ENCODE assay signal across 19 cellular contexts in the genomic region with DNA sequence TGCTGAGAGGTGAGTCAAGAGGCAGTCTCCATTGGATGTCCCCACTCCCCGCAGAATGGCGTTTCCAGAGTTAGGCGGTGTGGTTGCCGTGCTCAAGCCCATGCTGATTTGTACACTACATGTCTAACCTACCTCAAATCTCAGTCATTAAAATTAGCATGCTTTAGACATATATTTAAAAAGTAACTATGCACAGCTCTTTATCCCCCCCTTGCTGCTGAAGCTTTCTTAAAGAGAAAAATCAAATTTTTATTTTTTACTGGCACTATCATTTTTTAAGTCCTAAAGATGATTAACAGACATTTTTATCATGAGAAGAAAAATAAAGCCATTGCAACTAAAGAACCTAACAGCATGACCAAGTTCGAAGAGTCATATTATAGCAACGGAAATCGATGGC. TPM values are rescaled to one million over a fixed set of nuclear protein-coding genes. Genes with fewer than 3 reads are reported as not detected.
A peak's percentile ranks its signal among the peaks of the same experiment; 100 is the strongest.
DNase-seq lines count a peak whose midpoint lies in the region; TF ChIP-seq lines count a peak whose summit lies in the region.
"Had no signal": no experiment of that assay in that cellular context is flagged by ENCODE, and none has a peak within 500 bp of the region (broad histone marks: within the 10 kb centered on the region; RNA-seq: fewer than 3 reads in every experiment).

No MANE protein-coding gene starts in this region.

- H3K4me1 ChIP-seq in breast epithelium (no peaks in the 10 kb centered on the region), Loucy (ENCODE audit: insufficient read depth, low read length, poor library complexity, severe bottlenecking) (no peaks in the 10 kb centered on the region)

- H3K9me3 ChIP-seq in breast epithelium (no peaks in the 10 kb centered on the region), Loucy (ENCODE audit: insufficient read depth, low read depth, low read length) (no peaks in the 10 kb centered on the region)

- no peak overlapping the region for H3K27ac ChIP-seq in breast epithelium
- H3K27ac ChIP-seq: epithelial cell of prostate, HL-60 had no signal

- no peak overlapping the region for H3K9ac ChIP-seq in Loucy (ENCODE audit: low read depth, low read length, poor library complexity, severe bottlenecking)

- H3K4me2 ChIP-seq in Loucy (ENCODE audit: low read depth, low read length, poor library complexity, severe bottlenecking), result no peak overlapping the region

- TF ChIP-seq POLR2A in breast epithelium (IDR thresholded peaks at IDR 0.05), result no peak

- H3K4me3 Mint-ChIP-seq in MCF 10A (ENCODE audit: unreplicated experiment) (no peak overlapping the region), osteocyte (ENCODE audit: unreplicated experiment) (no peak overlapping the region)
- H3K4me3 Mint-ChIP-seq: dendritic cell treated with granulocyte-macrophage colony-stimulating factor and Interleukin-4, amounts not matched to agents 40 ng/mL and 50 ng/mL, for 4 days; mesothelial cell of epicardium; stimulated activated naive CD8-positive, alpha-beta T cell treated with anti-CD3 and anti-CD28 coated beads, Interleukin-15, Interleukin-2, amounts not matched to agents 100 ng/mL and 50 ng/mL, for 24 hours had no signal

- H3K36me3 Mint-ChIP-seq in MCF 10A (ENCODE audit: insufficient read depth, unreplicated experiment) (peaks cover 51% of the 10 kb centered on the region), osteocyte (ENCODE audit: unreplicated experiment) (peaks cover 29% of the 10 kb centered on the region)

- no peaks in the 10 kb centered on the region for H3K79me2 ChIP-seq in Loucy (ENCODE audit: insufficient read depth, low read length)

- intact Hi-C loops in MCF 10A (cut with micrococcal nuclease), result no loop called here
- intact Hi-C loops in breast epithelium (cut with DNase I; ENCODE audit: low total_unique reads), result no loop called here

- H3K9me2 ChIP-seq in Loucy (replicated peaks; ENCODE audit: low read depth, low read length), result no peaks in the 10 kb centered on the region

- no peak for DNase-seq in MCF 10A (ENCODE audit: unreplicated experiment)
- DNase-seq in breast epithelium (ENCODE audit: low spot score in 2 of 2), result no peak
- peak; percentile 50 for DNase-seq in choroid plexus epithelial cell (ENCODE audit: low read depth)
- no peak for DNase-seq in osteocyte (ENCODE audit: extremely low spot score, unreplicated experiment)
- DNase-seq in COR-L47 (lab: John Stamatoyannopoulos, UW), result no peak
- no peak for DNase-seq in ureter (ENCODE audit: low spot score)
- DNase-seq in midbrain (lab: John Stamatoyannopoulos, UW), result no peak
- DNase-seq: activated CD4-positive, alpha-beta T cell treated with anti-CD3 and anti-CD28 coated beads for 4 hours; activated naive CD4-positive, alpha-beta T cell treated with Interleukin-2 at 50 U/mL for 16 hours; kidney glomerular epithelial cell; NCI-H2081 treated with DMSO at 0.1 percent for 48 hours; NCI-H524 treated with DMSO at 0.1 percent for 48 hours; retina had no signal

- H3K27ac Mint-ChIP-seq in MCF 10A (ENCODE audit: low read depth, unreplicated experiment) (no peak overlapping the region), osteocyte (ENCODE audit: unreplicated experiment) (no peak overlapping the region)
- H3K27ac Mint-ChIP-seq: dendritic cell treated with granulocyte-macrophage colony-stimulating factor and Interleukin-4, amounts not matched to agents 40 ng/mL and 50 ng/mL, for 4 days; mesothelial cell of epicardium; stimulated activated naive CD8-positive, alpha-beta T cell treated with anti-CD3 and anti-CD28 coated beads, Interleukin-15, Interleukin-2, amounts not matched to agents 100 ng/mL and 50 ng/mL, for 24 hours had no signal

- POLR2A ChIA-PET in MCF 10A (lab: Yijun Ruan, JAX), result interaction anchor here (0.6 kb wide), 2 partner anchors 38 to 178 kb away, joined by 3 to 4 read pairs; a partner anchor contains a TSS

- no peaks in the 10 kb centered on the region for H3F3A ChIP-seq in Loucy (ENCODE audit: low read depth)

- H3K4me1 Mint-ChIP-seq in MCF 10A (ENCODE audit: insufficient read depth, unreplicated experiment), result peaks cover 3% of the 10 kb centered on the region
- H3K4me1 Mint-ChIP-seq in osteocyte (ENCODE audit: unreplicated experiment), result no peaks in the 10 kb centered on the region
- H3K4me1 Mint-ChIP-seq: mesothelial cell of epicardium had no signal

- peak; percentile 10 for TF ChIP-seq CTCF in MCF 10A (IDR thresholded peaks at IDR 0.05; ENCODE audit: unreplicated experiment)
- TF ChIP-seq CTCF in breast epithelium (IDR thresholded peaks at IDR 0.05), result no peak
- TF ChIP-seq CTCF in Loucy (conservative IDR thresholded peaks at IDR 0.05; ENCODE audit: low read length), result peak; percentile 45
- peak; percentile 54 for TF ChIP-seq CTCF in choroid plexus epithelial cell (conservative IDR thresholded peaks at IDR 0.05; ENCODE audit: low read depth, low read length)
- TF ChIP-seq CTCF in osteocyte (IDR thresholded peaks at IDR 0.05), result peak; percentile 41

- no peaks in the 10 kb centered on the region for H4K20me1 ChIP-seq in Loucy (ENCODE audit: insufficient read depth, low read length, poor library complexity, severe bottlenecking)

- H3K4me3 ChIP-seq in breast epithelium (no peak overlapping the region), Loucy (ENCODE audit: low read length, poor library complexity, severe bottlenecking) (no peak overlapping the region), choroid plexus epithelial cell (ENCODE audit: low read depth, low read length) (no peak overlapping the region)

- H3K9me3 Mint-ChIP-seq in MCF 10A (ENCODE audit: unreplicated experiment) (no peaks in the 10 kb centered on the region), osteocyte (ENCODE audit: unreplicated experiment) (no peaks in the 10 kb centered on the region)
- H3K9me3 Mint-ChIP-seq: dendritic cell treated with granulocyte-macrophage colony-stimulating factor and Interleukin-4, amounts not matched to agents 40 ng/mL and 50 ng/mL, for 4 days; mesothelial cell of epicardium; stimulated activated naive CD8-positive, alpha-beta T cell treated with anti-CD3 and anti-CD28 coated beads, Interleukin-15, Interleukin-2, amounts not matched to agents 100 ng/mL and 50 ng/mL, for 24 hours had no signal

- peaks cover 8% of the 10 kb centered on the region for H3K36me3 ChIP-seq in breast epithelium
- peaks cover 51% of the 10 kb centered on the region; the same call in 1 of the 2 replicates for H3K36me3 ChIP-seq in Loucy (ENCODE audit: insufficient read depth, low read length)

- H3K27me3 Mint-ChIP-seq in MCF 10A (ENCODE audit: insufficient read depth, unreplicated experiment) (no peaks in the 10 kb centered on the region), osteocyte (ENCODE audit: unreplicated experiment) (no peaks in the 10 kb centered on the region)
- H3K27me3 Mint-ChIP-seq: dendritic cell treated with granulocyte-macrophage colony-stimulating factor and Interleukin-4, amounts not matched to agents 40 ng/mL and 50 ng/mL, for 4 days; stimulated activated naive CD8-positive, alpha-beta T cell treated with anti-CD3 and anti-CD28 coated beads, Interleukin-15, Interleukin-2, amounts not matched to agents 100 ng/mL and 50 ng/mL, for 24 hours had no signal

- CTCF ChIA-PET in MCF 10A (lab: Yijun Ruan, JAX), result interaction anchor here (0.7 to 1.7 kb wide), 2 partner anchors 16 to 180 kb away, joined by 3 to 5 read pairs; no protein-coding TSS in a partner anchor

- no peak overlapping the region for H2AFZ ChIP-seq in Loucy (ENCODE audit: low read length)

- no TSS peak for BruUV-seq in MCF 10A (replicated peaks; lab: Mats Ljungman, UMichigan)

- H3K27me3 ChIP-seq in breast epithelium, result no peaks in the 10 kb centered on the region
- no peaks in the 10 kb centered on the region for H3K27me3 ChIP-seq in Loucy (ENCODE audit: insufficient read depth, low read length, poor library complexity, severe bottlenecking)

RNA-seq across cellular contexts. Expression of a gene that starts 42.9 kb away (rescaled TPM):
- 72.5 and 83.8 TPM in 2 replicates for total RNA-seq in MCF 10A (2022)
- 10 to 100 TPM; 27.1 to 42.6 (median 30.2) TPM for total RNA-seq in breast epithelium
- total RNA-seq in osteocyte, result 22.4 and 23.1 TPM in 2 replicates
- total RNA-seq in ureter, result 40.6 TPM

Comparison
In these comparisons a context has a peak if more than half of its experiments do, and no peak if none do; other contexts are left out.
1. CTCF ChIP-seq: peak in MCF 10A (single experiment), Loucy (single experiment), choroid plexus epithelial cell (single experiment) and osteocyte (single experiment); none in breast epithelium (0 of 3).